In the genomic region with DNA sequence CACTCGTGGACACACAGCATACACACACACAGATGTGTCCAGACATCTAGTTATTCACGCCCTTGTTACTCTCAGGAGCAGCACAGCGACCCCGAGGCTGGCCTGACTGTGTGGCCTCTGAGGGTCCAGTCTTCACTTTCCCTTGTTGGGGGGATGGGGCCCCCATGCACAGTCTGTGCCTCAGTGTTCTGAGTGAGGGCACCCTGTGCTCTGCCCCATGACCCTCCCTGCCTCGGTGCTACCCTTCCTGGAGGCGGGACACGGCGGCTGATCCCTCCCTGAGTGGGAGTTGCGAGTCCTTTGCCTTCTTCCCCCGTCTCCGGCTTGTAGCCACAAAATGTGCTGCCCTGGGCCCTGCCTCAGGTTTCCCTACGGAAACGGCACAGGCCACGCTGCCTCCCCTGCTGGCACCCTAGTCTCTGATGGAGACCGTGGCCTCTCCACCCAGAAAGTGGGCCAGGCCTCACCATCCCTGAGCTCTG, we compare ENCODE assay signal across 13 cellular contexts. TPM values are rescaled to one million over a fixed set of nuclear protein-coding genes. Genes with fewer than 3 reads are reported as not detected.
DNase-seq lines count a peak whose midpoint lies in the region; ATAC-seq and TF ChIP-seq lines count a peak whose summit lies in the region.
"Had no signal": no experiment of that assay in that cellular context is flagged by ENCODE, and none has a peak within 500 bp of the region (broad histone marks: within the 10 kb centered on the region; RNA-seq: fewer than 3 reads in every experiment).

No MANE protein-coding gene starts in this region.

- ATAC-seq in Right ventricle myocardium inferior, result no peak
- no peak for ATAC-seq in GM19023 (IDR thresholded peaks at IDR 0.05; ENCODE audit: unreplicated experiment)

- H3K4me3 ChIP-seq in left ventricle myocardium inferior (no peak overlapping the region), duodenal mucosa (ENCODE audit: low read depth in 1 of 2, low read length in 2 of 2) (no peak overlapping the region), muscle layer of duodenum (ENCODE audit: low read depth in 1 of 2, low read length in 2 of 2) (no peak overlapping the region), urinary bladder (ENCODE audit: low read depth, low read length) (no peak overlapping the region)
- H3K4me3 ChIP-seq: thyroid gland had no signal

- CTCF ChIA-PET in activated CD4-positive, alpha-beta memory T cell treated with anti-CD3 and anti-CD28 coated beads, Interleukin-2, amount 10 ng/mL, durations not matched to agents 7 days and 5 days (lab: Charles Lee), result no interaction called here

- H3K36me3 Mint-ChIP-seq in activated CD4-positive, alpha-beta memory T cell treated with anti-CD3 and anti-CD28 coated beads, Interleukin-2, amount 10 ng/mL, durations not matched to agents 7 days and 5 days (ENCODE audit: low read depth), result peaks cover 11% of the 10 kb centered on the region
- H3K36me3 Mint-ChIP-seq: naive B cell had no signal

- no peaks in the 10 kb centered on the region for H3K27me3 ChIP-seq in left ventricle myocardium inferior (ENCODE audit: low read depth)
- no peaks in the 10 kb centered on the region for H3K27me3 ChIP-seq in duodenal mucosa (ENCODE audit: control insufficient read depth in 1 of 2, insufficient read depth in 2 of 2, low read length in 2 of 2)
- H3K27me3 ChIP-seq in muscle layer of duodenum (ENCODE audit: low read depth, low read length), result no peaks in the 10 kb centered on the region
- H3K27me3 ChIP-seq: thyroid gland had no signal

- no peak overlapping the region for H3K4me3 Mint-ChIP-seq in activated CD4-positive, alpha-beta memory T cell treated with anti-CD3 and anti-CD28 coated beads, Interleukin-2, amount 10 ng/mL, durations not matched to agents 7 days and 5 days
- H3K4me3 Mint-ChIP-seq: T-helper 2 cell treated with Interferon-gamma antibody and Interleukin-4, amounts not matched to agents 5 μg/mL and 100 μg/mL, for 36 hours had no signal

- no peak for TF ChIP-seq CTCF in left ventricle myocardium inferior (IDR thresholded peaks at IDR 0.05; ENCODE audit: borderline replicate concordance)

- H3K9me3 Mint-ChIP-seq in activated CD4-positive, alpha-beta memory T cell treated with anti-CD3 and anti-CD28 coated beads, Interleukin-2, amount 10 ng/mL, durations not matched to agents 7 days and 5 days, result no peaks in the 10 kb centered on the region
- H3K9me3 Mint-ChIP-seq: T-helper 2 cell treated with Interferon-gamma antibody and Interleukin-4, amounts not matched to agents 5 μg/mL and 100 μg/mL, for 36 hours had no signal

- intact Hi-C loops in Right ventricle myocardium inferior (cut with DNase I) (no loop called here), left ventricle myocardium inferior (cut with micrococcal nuclease) (loop anchor here (10.0 kb wide), 1 partner anchor 93 kb away; no protein-coding TSS in a partner anchor)

- POLR2A ChIA-PET in activated CD4-positive, alpha-beta memory T cell treated with anti-CD3 and anti-CD28 coated beads, Interleukin-2, amount 10 ng/mL, durations not matched to agents 7 days and 5 days (lab: Charles Lee), result no interaction called here

- H3K27ac ChIP-seq in left ventricle myocardium inferior (replicated peaks) (no peak overlapping the region), duodenal mucosa (ENCODE audit: low read depth, low read length) (no peak overlapping the region), muscle layer of duodenum (ENCODE audit: low read length) (peak overlapping the region; percentile 16), urinary bladder (ENCODE audit: low read depth) (peak overlapping the region; percentile 89)

- no peak overlapping the region for H3K27ac Mint-ChIP-seq in activated CD4-positive, alpha-beta memory T cell treated with anti-CD3 and anti-CD28 coated beads, Interleukin-2, amount 10 ng/mL, durations not matched to agents 7 days and 5 days
- H3K27ac Mint-ChIP-seq: naive B cell; T-helper 2 cell treated with Interferon-gamma antibody and Interleukin-4, amounts not matched to agents 5 μg/mL and 100 μg/mL, for 36 hours had no signal

- H3K4me1 ChIP-seq in left ventricle myocardium inferior (peaks cover 8% of the 10 kb centered on the region), duodenal mucosa (ENCODE audit: control insufficient read depth in 1 of 2, insufficient read depth in 2 of 2, low read length in 2 of 2) (peaks cover 15 to 19% of the 10 kb centered on the region in 2 donors), muscle layer of duodenum (ENCODE audit: control insufficient read depth in 1 of 2, insufficient read depth in 2 of 2, low read length in 2 of 2) (peaks cover 0 to 12% of the 10 kb centered on the region in 2 donors), urinary bladder (ENCODE audit: insufficient read depth) (no peaks in the 10 kb centered on the region)

- H3K9me3 ChIP-seq in left ventricle myocardium inferior (replicated peaks), result peaks cover 6% of the 10 kb centered on the region
- H3K9me3 ChIP-seq in duodenal mucosa (ENCODE audit: control insufficient read depth in 1 of 2, low read length in 2 of 2), result no peaks in the 10 kb centered on the region
- H3K9me3 ChIP-seq in muscle layer of duodenum (ENCODE audit: control insufficient read depth in 1 of 2, low read length in 2 of 2), result no peaks in the 10 kb centered on the region
- H3K9me3 ChIP-seq: thyroid gland had no signal

- peaks cover 10% of the 10 kb centered on the region for H3K36me3 ChIP-seq in left ventricle myocardium inferior
- peaks cover 0 to 9% of the 10 kb centered on the region in 2 donors for H3K36me3 ChIP-seq in duodenal mucosa (ENCODE audit: control insufficient read depth in 1 of 2, insufficient read depth in 2 of 2, low read length in 2 of 2)
- H3K36me3 ChIP-seq in muscle layer of duodenum (ENCODE audit: control insufficient read depth in 1 of 2, insufficient read depth in 2 of 2, low read length in 2 of 2), result peaks cover 0 to 8% of the 10 kb centered on the region in 2 donors
- no peaks in the 10 kb centered on the region for H3K36me3 ChIP-seq in urinary bladder (ENCODE audit: insufficient read depth)
- H3K36me3 ChIP-seq: thyroid gland had no signal

- peaks cover 7% of the 10 kb centered on the region for H3K4me1 Mint-ChIP-seq in activated CD4-positive, alpha-beta memory T cell treated with anti-CD3 and anti-CD28 coated beads, Interleukin-2, amount 10 ng/mL, durations not matched to agents 7 days and 5 days

- 80% methylated on average over 15 of the region's 15 CpGs for WGBS in urinary bladder

- DNase-seq in Right ventricle myocardium inferior (ENCODE audit: missing footprints) (peak; percentile 52), left ventricle myocardium inferior (no peak), NCI-H2029 (lab: John Stamatoyannopoulos, UW) (no peak)
- DNase-seq in activated CD4-positive, alpha-beta memory T cell treated with anti-CD3 and anti-CD28 coated beads, Interleukin-2, amount 10 ng/mL, durations not matched to agents 7 days and 5 days, result no peak
- DNase-seq: activated CD4-positive, alpha-beta T cell treated with anti-CD3 and anti-CD28 coated beads, Interleukin-2, amount 50 U/mL, for 48 hours; naive B cell; NCI-H446 had no signal

- peak overlapping the region; percentile 25 for H3K9ac ChIP-seq in duodenal mucosa (ENCODE audit: low read depth in 1 of 2, low read length in 2 of 2)

- H3K27me3 Mint-ChIP-seq in activated CD4-positive, alpha-beta memory T cell treated with anti-CD3 and anti-CD28 coated beads, Interleukin-2, amount 10 ng/mL, durations not matched to agents 7 days and 5 days, result no peaks in the 10 kb centered on the region

RNA-seq across cellular contexts. Expression of gene CSTB, which starts 8.6 kb away (rescaled TPM):
- 44.1 TPM for total RNA-seq in Right ventricle myocardium inferior
- total RNA-seq in left ventricle myocardium inferior, result 40.6 TPM
- 11.0 TPM for total RNA-seq in urinary bladder
- polyA plus RNA-seq in urinary bladder, result 91.8 TPM
- 10 to 100 TPM; 54.3 to 55.6 TPM for total RNA-seq in activated CD4-positive, alpha-beta memory T cell treated with anti-CD3 and anti-CD28 coated beads, Interleukin-2, amount 10 ng/mL, durations not matched to agents 7 days and 5 days

RNA-seq across cellular contexts. Expression of gene RRP1, which starts 21.8 kb away (rescaled TPM):
- total RNA-seq in Right ventricle myocardium inferior, result 10.1 TPM
- total RNA-seq in left ventricle myocardium inferior, result 8.5 TPM
- 12.3 TPM for total RNA-seq in urinary bladder
- polyA plus RNA-seq in urinary bladder, result 11.6 TPM
- 10 to 100 TPM; 22.4 to 22.6 TPM for total RNA-seq in activated CD4-positive, alpha-beta memory T cell treated with anti-CD3 and anti-CD28 coated beads, Interleukin-2, amount 10 ng/mL, durations not matched to agents 7 days and 5 days

RNA-seq across cellular contexts. Expression of gene PDXK, which starts 48.6 kb away (rescaled TPM):
- 105 TPM for total RNA-seq in Right ventricle myocardium inferior
- 88.4 TPM for total RNA-seq in left ventricle myocardium inferior
- total RNA-seq in urinary bladder, result 30.8 TPM
- 34.1 TPM for polyA plus RNA-seq in urinary bladder
- 10 to 100 TPM; 94.1 to 95.0 TPM for total RNA-seq in activated CD4-positive, alpha-beta memory T cell treated with anti-CD3 and anti-CD28 coated beads, Interleukin-2, amount 10 ng/mL, durations not matched to agents 7 days and 5 days

Comparison
In these comparisons a context has a peak if more than half of its experiments do, and no peak if none do; other contexts are left out.
1. H3K27ac ChIP-seq: peak in muscle layer of duodenum (single experiment) and urinary bladder (single experiment); none in left ventricle myocardium inferior (single experiment) and duodenal mucosa (single experiment).